In the genomic region with DNA sequence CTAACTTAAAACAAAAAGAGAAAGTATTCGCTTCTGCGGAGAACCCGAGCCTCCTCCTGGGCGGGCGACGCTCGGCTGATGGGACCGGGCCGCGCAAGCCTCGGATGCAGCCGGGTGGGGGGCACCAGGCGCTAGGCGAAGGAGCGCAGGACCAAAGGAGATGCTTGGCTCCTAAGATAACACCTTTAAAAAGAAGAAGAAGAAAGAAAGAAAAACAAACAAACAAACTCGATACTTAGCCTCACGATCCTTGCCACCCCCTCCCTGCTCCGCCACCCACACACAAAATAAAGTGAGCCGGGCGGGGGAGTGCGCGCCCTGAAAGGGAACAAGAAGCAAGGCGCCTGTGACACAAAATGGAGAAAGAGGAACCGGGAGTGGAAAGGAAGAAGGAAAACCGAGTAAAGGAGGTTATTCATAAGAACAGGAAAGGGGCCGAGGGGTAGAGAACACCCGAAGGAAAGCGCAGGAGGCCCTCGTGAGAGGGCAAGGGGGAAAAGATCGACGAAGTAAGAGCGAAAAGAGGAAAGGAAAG, we compare ENCODE assay signal across 1 cellular context.
TF ChIP-seq lines count a peak whose summit lies in the region.

No MANE protein-coding gene starts in this region.

TF ChIP-seq in GM12878, 131 proteins besides CTCF, POLR2A, EP300 and RAD21 (continued from another document):
- TF ChIP-seq, protein P1, sequence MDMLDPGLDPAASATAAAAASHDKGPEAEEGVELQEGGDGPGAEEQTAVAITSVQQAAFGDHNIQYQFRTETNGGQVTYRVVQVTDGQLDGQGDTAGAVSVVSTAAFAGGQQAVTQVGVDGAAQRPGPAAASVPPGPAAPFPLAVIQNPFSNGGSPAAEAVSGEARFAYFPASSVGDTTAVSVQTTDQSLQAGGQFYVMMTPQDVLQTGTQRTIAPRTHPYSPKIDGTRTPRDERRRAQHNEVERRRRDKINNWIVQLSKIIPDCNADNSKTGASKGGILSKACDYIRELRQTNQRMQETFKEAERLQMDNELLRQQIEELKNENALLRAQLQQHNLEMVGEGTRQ (IDR thresholded peaks at IDR 0.05; ENCODE audit: borderline replicate concordance, low read depth, low read length): no peak
- TF ChIP-seq FOXM1 (IDR thresholded peaks at IDR 0.05; ENCODE audit: low read depth, low read length): peak; percentile 65; the same call in 1 of the 2 replicates
- TF ChIP-seq ASH2L (IDR thresholded peaks at IDR 0.05; ENCODE audit: borderline replicate concordance, low read depth): peak; percentile 86
- no peak for TF ChIP-seq KLF5 (IDR thresholded peaks at IDR 0.05; ENCODE audit: partially characterized antibody)
- no peak for TF ChIP-seq KDM1A (IDR thresholded peaks at IDR 0.05; ENCODE audit: borderline replicate concordance)
- TF ChIP-seq, protein P2, sequence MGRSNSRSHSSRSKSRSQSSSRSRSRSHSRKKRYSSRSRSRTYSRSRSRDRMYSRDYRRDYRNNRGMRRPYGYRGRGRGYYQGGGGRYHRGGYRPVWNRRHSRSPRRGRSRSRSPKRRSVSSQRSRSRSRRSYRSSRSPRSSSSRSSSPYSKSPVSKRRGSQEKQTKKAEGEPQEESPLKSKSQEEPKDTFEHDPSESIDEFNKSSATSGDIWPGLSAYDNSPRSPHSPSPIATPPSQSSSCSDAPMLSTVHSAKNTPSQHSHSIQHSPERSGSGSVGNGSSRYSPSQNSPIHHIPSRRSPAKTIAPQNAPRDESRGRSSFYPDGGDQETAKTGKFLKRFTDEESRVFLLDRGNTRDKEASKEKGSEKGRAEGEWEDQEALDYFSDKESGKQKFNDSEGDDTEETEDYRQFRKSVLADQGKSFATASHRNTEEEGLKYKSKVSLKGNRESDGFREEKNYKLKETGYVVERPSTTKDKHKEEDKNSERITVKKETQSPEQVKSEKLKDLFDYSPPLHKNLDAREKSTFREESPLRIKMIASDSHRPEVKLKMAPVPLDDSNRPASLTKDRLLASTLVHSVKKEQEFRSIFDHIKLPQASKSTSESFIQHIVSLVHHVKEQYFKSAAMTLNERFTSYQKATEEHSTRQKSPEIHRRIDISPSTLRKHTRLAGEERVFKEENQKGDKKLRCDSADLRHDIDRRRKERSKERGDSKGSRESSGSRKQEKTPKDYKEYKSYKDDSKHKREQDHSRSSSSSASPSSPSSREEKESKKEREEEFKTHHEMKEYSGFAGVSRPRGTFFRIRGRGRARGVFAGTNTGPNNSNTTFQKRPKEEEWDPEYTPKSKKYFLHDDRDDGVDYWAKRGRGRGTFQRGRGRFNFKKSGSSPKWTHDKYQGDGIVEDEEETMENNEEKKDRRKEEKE (IDR thresholded peaks at IDR 0.05): no peak
- no peak for TF ChIP-seq MYC (IDR thresholded peaks at IDR 0.05; ENCODE audit: insufficient read depth, insufficient read length, insufficient replicate concordance, low read length, severe bottlenecking)
- TF ChIP-seq HDAC2 (IDR thresholded peaks at IDR 0.05): 0 out of 2 replicates have a peak, but pooled peaks have one; percentile 49
- peak; percentile 72; the same call in 1 of the 2 replicates for TF ChIP-seq PML (IDR thresholded peaks at IDR 0.05; ENCODE audit: low read length)
- TF ChIP-seq EED (IDR thresholded peaks at IDR 0.05; ENCODE audit: low read depth): peak; percentile 76
- peak; percentile 14; the same call in 1 of the 2 replicates for TF ChIP-seq IRF4 (IDR thresholded peaks at IDR 0.05; ENCODE audit: low read depth, low read length)
- TF ChIP-seq PAX5 (IDR thresholded peaks at IDR 0.05; ENCODE audit: borderline replicate concordance, low read depth, low read length): no peak
- TF ChIP-seq, protein P3, sequence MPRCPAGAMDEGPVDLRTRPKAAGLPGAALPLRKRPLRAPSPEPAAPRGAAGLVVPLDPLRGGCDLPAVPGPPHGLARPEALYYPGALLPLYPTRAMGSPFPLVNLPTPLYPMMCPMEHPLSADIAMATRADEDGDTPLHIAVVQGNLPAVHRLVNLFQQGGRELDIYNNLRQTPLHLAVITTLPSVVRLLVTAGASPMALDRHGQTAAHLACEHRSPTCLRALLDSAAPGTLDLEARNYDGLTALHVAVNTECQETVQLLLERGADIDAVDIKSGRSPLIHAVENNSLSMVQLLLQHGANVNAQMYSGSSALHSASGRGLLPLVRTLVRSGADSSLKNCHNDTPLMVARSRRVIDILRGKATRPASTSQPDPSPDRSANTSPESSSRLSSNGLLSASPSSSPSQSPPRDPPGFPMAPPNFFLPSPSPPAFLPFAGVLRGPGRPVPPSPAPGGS (IDR thresholded peaks at IDR 0.05; ENCODE audit: borderline replicate concordance, insufficient read depth, low read depth, low read length, poor library complexity, severe bottlenecking): no peak
- TF ChIP-seq ZNF207 (IDR thresholded peaks at IDR 0.05; ENCODE audit: borderline replicate concordance): no peak
- TF ChIP-seq NFYA (IDR thresholded peaks at IDR 0.05; ENCODE audit: borderline replicate concordance, low read depth, low read length): no peak
TF ChIP-seq in GM12878: peak in this region for 25.
